28 cellular contexts compared by ENCODE assay signal in genomic region chr15:83166830-83167229, GRCh38. TPM values are rescaled to one million over a fixed set of nuclear protein-coding genes. Genes with fewer than 3 reads are reported as not detected.
DNase-seq lines count a peak whose midpoint lies in the region; ATAC-seq, FAIRE-seq and TF ChIP-seq lines count a peak whose summit lies in the region.
"Had no signal": no experiment of that assay in that cellular context is flagged by ENCODE, and none has a peak within 500 bp of the region (broad histone marks: within the 10 kb centered on the region; RNA-seq: fewer than 3 reads in every experiment).

No MANE protein-coding gene starts in this region.

- peak overlapping the region; percentile 56 for H3K27ac Mint-ChIP-seq in activated CD8-positive, alpha-beta T cell treated with anti-CD3 and anti-CD28 coated beads, Interleukin-2, amount 10 ng/mL, durations not matched to agents 7 days and 5 days
- H3K27ac Mint-ChIP-seq in activated CD8-positive, alpha-beta T cell treated with anti-CD3 and anti-CD28 coated beads for 36 hours, result no peak overlapping the region
- H3K27ac Mint-ChIP-seq in endodermal cell (peak overlapping the region; percentile 6), immature natural killer cell (no peak overlapping the region)
- H3K27ac Mint-ChIP-seq: CD14-positive monocyte; CD4-positive, alpha-beta T cell; CD8-positive, alpha-beta memory T cell; HFFc6 had no signal

- DNase-seq in activated CD8-positive, alpha-beta T cell treated with anti-CD3 and anti-CD28 coated beads, Interleukin-2, amount 10 ng/mL, durations not matched to agents 7 days and 5 days, result no peak
- no peak for DNase-seq in activated CD8-positive, alpha-beta T cell treated with anti-CD3 and anti-CD28 coated beads for 36 hours
- DNase-seq in GM12891 (ENCODE audit: insufficient read length, low spot score), result no peak
- peak; percentile 14 for DNase-seq in OCI-M1 (lab: John Stamatoyannopoulos, UW)
- no peak for DNase-seq in endodermal cell
- DNase-seq in activated CD4-positive, alpha-beta T cell treated with anti-CD3 and anti-CD28 coated beads for 1 hour, result no peak
- DNase-seq in immature natural killer cell, result no peak
- DNase-seq: 8988T; ACHN; AML-193; BE2C; CD4-positive, alpha-beta T cell; CD8-positive, alpha-beta memory T cell; DMS 273 treated with DMSO at 0.1 percent for 48 hours; DMS79; EL; GDM1; GOT3; HFFc6 had no signal

- intact Hi-C loops in activated CD8-positive, alpha-beta T cell treated with anti-CD3 and anti-CD28 coated beads for 36 hours (cut with micrococcal nuclease), result no loop called here

- H3K36me3 Mint-ChIP-seq in activated CD8-positive, alpha-beta T cell treated with anti-CD3 and anti-CD28 coated beads, Interleukin-2, amount 10 ng/mL, durations not matched to agents 7 days and 5 days (ENCODE audit: low read depth), result peaks cover 64% of the 10 kb centered on the region
- peaks cover 28% of the 10 kb centered on the region for H3K36me3 Mint-ChIP-seq in activated CD8-positive, alpha-beta T cell treated with anti-CD3 and anti-CD28 coated beads for 36 hours (ENCODE audit: low read depth)
- H3K36me3 Mint-ChIP-seq in endodermal cell (ENCODE audit: low read depth) (peaks cover 29% of the 10 kb centered on the region), immature natural killer cell (peaks cover 3 to 7% (median 4%) of the 10 kb centered on the region in 3 donors)
- H3K36me3 Mint-ChIP-seq: CD14-positive monocyte had no signal

- peaks cover 36% of the 10 kb centered on the region for H3K9me3 Mint-ChIP-seq in activated CD8-positive, alpha-beta T cell treated with anti-CD3 and anti-CD28 coated beads, Interleukin-2, amount 10 ng/mL, durations not matched to agents 7 days and 5 days (ENCODE audit: insufficient read depth)
- peaks cover 22% of the 10 kb centered on the region for H3K9me3 Mint-ChIP-seq in activated CD8-positive, alpha-beta T cell treated with anti-CD3 and anti-CD28 coated beads for 36 hours
- peaks cover 11% of the 10 kb centered on the region for H3K9me3 Mint-ChIP-seq in endodermal cell
- H3K9me3 Mint-ChIP-seq in immature natural killer cell, result peaks cover 2 to 14% (median 9%) of the 10 kb centered on the region in 6 donors

- H3K4me1 Mint-ChIP-seq in activated CD8-positive, alpha-beta T cell treated with anti-CD3 and anti-CD28 coated beads, Interleukin-2, amount 10 ng/mL, durations not matched to agents 7 days and 5 days (ENCODE audit: low read depth), result peaks cover 75% of the 10 kb centered on the region
- peaks cover 29% of the 10 kb centered on the region for H3K4me1 Mint-ChIP-seq in activated CD8-positive, alpha-beta T cell treated with anti-CD3 and anti-CD28 coated beads for 36 hours (ENCODE audit: low read depth)
- H3K4me1 Mint-ChIP-seq in endodermal cell, result peaks cover 6% of the 10 kb centered on the region
- H3K4me1 Mint-ChIP-seq in immature natural killer cell, result peaks cover 8 to 21% of the 10 kb centered on the region in 2 donors
- H3K4me1 Mint-ChIP-seq: CD14-positive monocyte had no signal

- POLR2A ChIA-PET in activated CD8-positive, alpha-beta T cell treated with anti-CD3 and anti-CD28 coated beads, Interleukin-2, amount 10 ng/mL, durations not matched to agents 7 days and 5 days (lab: Charles Lee), result no interaction called here
- POLR2A ChIA-PET in activated CD8-positive, alpha-beta T cell treated with anti-CD3 and anti-CD28 coated beads for 36 hours (lab: Charles Lee), result interaction anchor here (0.6 kb wide), 1 partner anchor 19 kb away, joined by 3 read pairs; no protein-coding TSS in a partner anchor

- H3K27me3 Mint-ChIP-seq in activated CD8-positive, alpha-beta T cell treated with anti-CD3 and anti-CD28 coated beads, Interleukin-2, amount 10 ng/mL, durations not matched to agents 7 days and 5 days (ENCODE audit: low read depth), result peaks cover 4% of the 10 kb centered on the region
- H3K27me3 Mint-ChIP-seq in activated CD8-positive, alpha-beta T cell treated with anti-CD3 and anti-CD28 coated beads for 36 hours, result peaks cover 1% of the 10 kb centered on the region
- no peaks in the 10 kb centered on the region for H3K27me3 Mint-ChIP-seq in endodermal cell (ENCODE audit: insufficient read depth)
- peaks cover 0 to 2% (median 0%) of the 10 kb centered on the region in 3 donors for H3K27me3 Mint-ChIP-seq in immature natural killer cell (ENCODE audit: low read depth in 3 of 3)

- no peak overlapping the region for H3K27ac ChIP-seq in endodermal cell (ENCODE audit: low read depth, low read length)
- H3K27ac ChIP-seq: A549; BLaER1 treated with 17β-estradiol and CSF1 and Interleukin-3, amounts not matched to agents 10 nM and 100 nM had no signal

- no peak overlapping the region for H3K9ac ChIP-seq in endodermal cell (ENCODE audit: extremely low read depth, low read length, poor library complexity, severe bottlenecking)
- H3K9ac ChIP-seq: BLaER1 treated with 17β-estradiol and CSF1 and Interleukin-3, amounts not matched to agents 10 nM and 100 nM had no signal

- peaks cover 12% of the 10 kb centered on the region for H3K9me3 ChIP-seq in endodermal cell (ENCODE audit: control insufficient read depth, low read length)
- H3K9me3 ChIP-seq: BE2C had no signal

- H3K27me3 ChIP-seq in endodermal cell (ENCODE audit: control insufficient read depth, insufficient read depth, low read length, poor library complexity, severe bottlenecking), result no peaks in the 10 kb centered on the region
- H3K27me3 ChIP-seq: BE2C; BLaER1 treated with 17β-estradiol and CSF1 and Interleukin-3, amounts not matched to agents 10 nM and 100 nM had no signal

- no peaks in the 10 kb centered on the region for H3K4me1 ChIP-seq in endodermal cell (ENCODE audit: control insufficient read depth, insufficient read depth, low read length)
- H3K4me1 ChIP-seq: A549, BE2C, HAP-1 had no signal

- no peak for TF ChIP-seq POLR2A in GM12891 (IDR thresholded peaks at IDR 0.05; ENCODE audit: low read depth, low read length)

- FAIRE-seq in GM12891 (lab: Jason Lieb, UNC), result peak; percentile 20
- FAIRE-seq: A549, D721Med, GM12878, GM18507, H54 had no signal

- H3K4me3 ChIP-seq in endodermal cell (ENCODE audit: low read length), result no peak overlapping the region
- H3K4me3 ChIP-seq: A549, GM12878, HAP-1 had no signal

- WGBS in endodermal cell (ENCODE audit: insufficient coverage in 1 of 2, insufficient read length in 1 of 2), 2 experiments, result 92 to 96% methylated on average over 2 of the region's 2 CpGs

- TF ChIP-seq CTCF in activated CD8-positive, alpha-beta T cell treated with anti-CD3 and anti-CD28 coated beads for 36 hours (IDR thresholded peaks at IDR 0.05), result no peak
- no peak for TF ChIP-seq CTCF in endodermal cell (conservative IDR thresholded peaks at IDR 0.05)

- no peak overlapping the region for H3K4me3 Mint-ChIP-seq in activated CD8-positive, alpha-beta T cell treated with anti-CD3 and anti-CD28 coated beads, Interleukin-2, amount 10 ng/mL, durations not matched to agents 7 days and 5 days
- no peak overlapping the region for H3K4me3 Mint-ChIP-seq in activated CD8-positive, alpha-beta T cell treated with anti-CD3 and anti-CD28 coated beads for 36 hours
- H3K4me3 Mint-ChIP-seq in endodermal cell, result no peak overlapping the region
- no peak overlapping the region for H3K4me3 Mint-ChIP-seq in immature natural killer cell
- H3K4me3 Mint-ChIP-seq: CD14-positive monocyte; CD4-positive, alpha-beta T cell; CD8-positive, alpha-beta memory T cell; HFFc6 had no signal

- CTCF ChIA-PET in activated CD8-positive, alpha-beta T cell treated with anti-CD3 and anti-CD28 coated beads, Interleukin-2, amount 10 ng/mL, durations not matched to agents 7 days and 5 days (lab: Charles Lee), result interaction anchor here (1.4 kb wide), 1 partner anchor 156 kb away, joined by 3 read pairs; the partner anchor contains the start of gene C15orf40
- CTCF ChIA-PET in activated CD8-positive, alpha-beta T cell treated with anti-CD3 and anti-CD28 coated beads for 36 hours (lab: Charles Lee), result no interaction called here

- H3K36me3 ChIP-seq in endodermal cell (ENCODE audit: control insufficient read depth, insufficient read depth, low read length), result peaks cover 31% of the 10 kb centered on the region
- H3K36me3 ChIP-seq: BE2C, HAP-1 had no signal

- ATAC-seq in activated CD8-positive, alpha-beta T cell treated with anti-CD3 and anti-CD28 coated beads, Interleukin-2, amount 10 ng/mL, durations not matched to agents 7 days and 5 days, result no peak
- no peak for ATAC-seq in activated CD8-positive, alpha-beta T cell treated with anti-CD3 and anti-CD28 coated beads for 36 hours
- ATAC-seq in HG02970 (IDR thresholded peaks at IDR 0.05; ENCODE audit: low FRiP score, unreplicated experiment), result no peak
- ATAC-seq: A549, GM12878 had no signal

TF ChIP-seq in GM12891, 5 proteins besides CTCF, POLR2A, EP300 and RAD21:
- TF ChIP-seq POLR2AphosphoS5 (IDR thresholded peaks at IDR 0.05; ENCODE audit: low read depth, low read length) (no peak), SPI1 (IDR thresholded peaks at IDR 0.05; ENCODE audit: low read depth, low read length) (no peak), PAX5 (IDR thresholded peaks at IDR 0.05; ENCODE audit: insufficient read depth, low read length, severe bottlenecking) (no peak), TAF1 (IDR thresholded peaks at IDR 0.05; ENCODE audit: low read depth, low read length) (no peak), POU2F2 (IDR thresholded peaks at IDR 0.05; ENCODE audit: low read depth, low read length) (no peak)

RNA-seq across cellular contexts. Expression of gene HDGFL3, which starts 40.8 kb away (rescaled TPM):
- 10 to 100 TPM; 76.8 to 79.7 TPM for total RNA-seq in activated CD8-positive, alpha-beta T cell treated with anti-CD3 and anti-CD28 coated beads, Interleukin-2, amount 10 ng/mL, durations not matched to agents 7 days and 5 days
- total RNA-seq in activated CD8-positive, alpha-beta T cell treated with anti-CD3 and anti-CD28 coated beads for 36 hours, result 10 to 100 TPM; 31.1 to 32.2 TPM
- polyA plus RNA-seq in GM12891 (2012; ENCODE audit: low read depth, missing spikeins), result 28.1 TPM
- 100 to 1,000 TPM; 123 TPM for total RNA-seq in endodermal cell
- 63.1 TPM for polyA plus RNA-seq in endodermal cell (2013, experiment 1 of 2)
- polyA plus RNA-seq in endodermal cell (2013, experiment 2 of 2), result 68.3 TPM
- 10 to 100 TPM in 2 of 3 donors, 1 to 10 TPM in 1; 6.8 to 21.6 (median 10.6) TPM for polyA plus RNA-seq in immature natural killer cell

RNA-seq across cellular contexts. Expression of gene TM6SF1, which starts 59.4 kb away (rescaled TPM):
- total RNA-seq in activated CD8-positive, alpha-beta T cell treated with anti-CD3 and anti-CD28 coated beads, Interleukin-2, amount 10 ng/mL, durations not matched to agents 7 days and 5 days, result 10 to 100 TPM; 18.2 to 22.1 TPM
- total RNA-seq in activated CD8-positive, alpha-beta T cell treated with anti-CD3 and anti-CD28 coated beads for 36 hours, result 1 to 10 TPM; 5.6 TPM
- polyA plus RNA-seq in GM12891 (2012; ENCODE audit: low read depth, missing spikeins), result 0.99 TPM
- 1 to 10 TPM; 1.2 to 1.9 TPM for total RNA-seq in endodermal cell
- 0.39 TPM for polyA plus RNA-seq in endodermal cell (2013, experiment 1 of 2)
- polyA plus RNA-seq in endodermal cell (2013, experiment 2 of 2), result 0.29 TPM
- polyA plus RNA-seq in immature natural killer cell, result 10 to 100 TPM; 17.2 to 20.2 (median 17.9) TPM
- total RNA-seq: CD4-positive, alpha-beta T cell had no signal

Comparison
In these comparisons a context has a peak if more than half of its experiments do, and no peak if none do; other contexts are left out.
1. H3K27ac Mint-ChIP-seq: peak in activated CD8-positive, alpha-beta T cell treated with anti-CD3 and anti-CD28 coated beads, Interleukin-2, amount 10 ng/mL, durations not matched to agents 7 days and 5 days (single experiment) and endodermal cell (single experiment); none in activated CD8-positive, alpha-beta T cell treated with anti-CD3 and anti-CD28 coated beads for 36 hours (single experiment) and immature natural killer cell (0 of 6).